29 cellular contexts compared by ENCODE assay signal in the genomic region with DNA sequence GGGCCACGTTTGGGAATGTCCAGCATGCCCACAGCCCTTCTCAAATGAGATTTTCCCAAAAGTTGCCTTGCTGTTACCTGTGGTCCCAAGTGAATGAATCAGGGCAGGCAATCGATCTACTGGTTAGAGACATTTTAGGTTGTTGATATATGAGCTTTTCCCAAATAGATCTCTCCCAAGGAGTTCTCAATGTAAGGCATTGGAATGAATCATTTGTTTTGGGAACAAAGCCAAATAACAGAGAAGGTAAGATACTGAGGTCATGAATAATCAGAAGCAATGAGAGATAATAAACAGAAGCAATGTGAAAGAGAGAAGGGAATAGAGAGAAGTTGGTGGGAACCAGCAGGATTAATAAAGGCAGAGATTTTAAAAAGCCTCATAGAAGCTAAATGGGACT.
DNase-seq lines count a peak whose midpoint lies in the region; ATAC-seq, FAIRE-seq and TF ChIP-seq lines count a peak whose summit lies in the region.
"Had no signal": no experiment of that assay in that cellular context is flagged by ENCODE, and none has a peak within 500 bp of the region (broad histone marks: within the 10 kb centered on the region; RNA-seq: fewer than 3 reads in every experiment).

No MANE protein-coding gene starts in this region.

- no peaks in the 10 kb centered on the region for H3F3A ChIP-seq in GM23338 (replicated peaks; ENCODE audit: low read depth)

- H3K4me1 Mint-ChIP-seq in GM23338, result no peaks in the 10 kb centered on the region; the same call in 2 of the 3 replicates
- H3K4me1 Mint-ChIP-seq: activated CD4-positive, alpha-beta T cell treated with anti-CD3 and anti-CD28 coated beads for 36 hours; activated naive CD8-positive, alpha-beta T cell treated with anti-CD3 and anti-CD28 coated beads for 36 hours; stimulated activated naive B cell treated with anti-CD40 and anti-IgM and Interleukin-4, amounts not matched to agents 10 μg/mL and 1 μg/mL and 100 μg/mL, for 72 hours had no signal

- H3K9me3 ChIP-seq in keratinocyte (ENCODE audit: control insufficient read depth, low read depth, low read length), result no peaks in the 10 kb centered on the region
- H3K9me3 ChIP-seq: body of pancreas, gastroesophageal sphincter, left lung, neutrophil, sigmoid colon, upper lobe of right lung had no signal

- no peaks in the 10 kb centered on the region for H3K4me1 ChIP-seq in GM23338 (ENCODE audit: insufficient read depth)
- peaks cover 21% of the 10 kb centered on the region for H3K4me1 ChIP-seq in keratinocyte (ENCODE audit: control insufficient read depth, extremely low read depth, insufficient read depth, low read length)
- H3K4me1 ChIP-seq: body of pancreas, gastroesophageal sphincter, left lung, upper lobe of right lung had no signal

- peaks cover 2% of the 10 kb centered on the region; the same call in 2 of the 3 replicates for H3K36me3 Mint-ChIP-seq in GM23338 (ENCODE audit: low read depth)
- H3K36me3 Mint-ChIP-seq: activated naive CD8-positive, alpha-beta T cell treated with anti-CD3 and anti-CD28 coated beads for 36 hours; stimulated activated naive B cell treated with anti-CD40 and anti-IgM and Interleukin-4, amounts not matched to agents 10 μg/mL and 1 μg/mL and 100 μg/mL, for 72 hours had no signal

- H3K27ac Mint-ChIP-seq in GM23338, result no peak overlapping the region
- H3K27ac Mint-ChIP-seq: activated CD4-positive, alpha-beta T cell treated with anti-CD3 and anti-CD28 coated beads for 36 hours; activated CD8-positive, alpha-beta T cell treated with anti-CD3 and anti-CD28 coated beads, Interleukin-2, amount 10 ng/mL, durations not matched to agents 7 days and 5 days; activated naive CD8-positive, alpha-beta T cell treated with anti-CD3 and anti-CD28 coated beads for 36 hours; progenitor cell of endocrine pancreas; stimulated activated naive B cell treated with anti-CD40 and anti-IgM and Interleukin-4, amounts not matched to agents 10 μg/mL and 1 μg/mL and 100 μg/mL, for 72 hours had no signal

- H2AFZ ChIP-seq in GM23338, result peak overlapping the region; percentile 61; the same call in 1 of the 2 replicates
- no peak overlapping the region for H2AFZ ChIP-seq in keratinocyte (ENCODE audit: control insufficient read depth, low read length)
- H2AFZ ChIP-seq: PC-9 had no signal

- H3K4me2 ChIP-seq in GM23338 (no peak overlapping the region), keratinocyte (ENCODE audit: control insufficient read depth, extremely low read depth, insufficient read depth, low read depth, low read length) (peak overlapping the region; percentile 11)
- H3K4me2 ChIP-seq: PC-9 had no signal

- TF ChIP-seq CTCF in GM23338 (conservative IDR thresholded peaks at IDR 0.05; ENCODE audit: low read depth in 2 of 2), result no peak
- no peak for TF ChIP-seq CTCF in keratinocyte (optimal IDR thresholded peaks at IDR 0.05 in 1 of 3, IDR thresholded peaks at IDR 0.05 in 1 of 3, conservative IDR thresholded peaks at IDR 0.05 in 1 of 3; ENCODE audit: extremely low read depth in 1 of 3, insufficient read depth in 2 of 3, low read length in 3 of 3)
- no peak for TF ChIP-seq CTCF in coronary artery (IDR thresholded peaks at IDR 0.05)

- peaks cover 5% of the 10 kb centered on the region for H3K9me2 ChIP-seq in GM23338 (ENCODE audit: insufficient read depth)

- DNase-seq in GM23338 (ENCODE audit: low spot score) (no peak), NCI-H226 (peak; percentile 90), dermis blood vessel endothelial cell (peak; percentile 55), keratinocyte (ENCODE audit: low read depth, low spot score) (peak; percentile 28), mucosa of gallbladder (ENCODE audit: low spot score) (no peak), GF-D8 (lab: John Stamatoyannopoulos, UW) (no peak), coronary artery (ENCODE audit: low spot score) (no peak)
- no peak for DNase-seq in stimulated activated CD4-positive, alpha-beta T cell treated with anti-CD3 and anti-CD28 coated beads, Interleukin-15, amount 100 ng/mL, for 24 hours
- DNase-seq: activated CD4-positive, alpha-beta T cell treated with anti-CD3 and anti-CD28 coated beads for 36 hours; activated CD8-positive, alpha-beta T cell treated with anti-CD3 and anti-CD28 coated beads, Interleukin-2, amount 10 ng/mL, durations not matched to agents 7 days and 5 days; activated effector memory CD4-positive, alpha-beta T cell treated with anti-CD3 and anti-CD28 coated beads, Interleukin-2, amount 50 U/mL, for 16 hours; activated naive CD8-positive, alpha-beta T cell treated with anti-CD3 and anti-CD28 coated beads for 36 hours; body of pancreas; C1 segment of cervical spinal cord; DMS79; hippocampal formation; left lung; NCI-H1436 treated with DMSO at 0.1 percent for 48 hours; NCI-H510A treated with DMSO at 0.1 percent for 48 hours; SHP77; sigmoid colon; stimulated activated naive B cell treated with anti-CD40 and anti-IgM and Interleukin-4, amounts not matched to agents 10 μg/mL and 1 μg/mL and 100 μg/mL, for 72 hours; upper lobe of right lung had no signal

- peaks cover 6% of the 10 kb centered on the region; the same call in 2 of the 3 replicates for H3K9me3 Mint-ChIP-seq in GM23338
- H3K9me3 Mint-ChIP-seq: activated naive CD8-positive, alpha-beta T cell treated with anti-CD3 and anti-CD28 coated beads for 36 hours; stimulated activated naive B cell treated with anti-CD40 and anti-IgM and Interleukin-4, amounts not matched to agents 10 μg/mL and 1 μg/mL and 100 μg/mL, for 72 hours had no signal

- ATAC-seq in GM23338, result no peak
- ATAC-seq: activated CD4-positive, alpha-beta T cell treated with anti-CD3 and anti-CD28 coated beads for 36 hours; activated CD8-positive, alpha-beta T cell treated with anti-CD3 and anti-CD28 coated beads, Interleukin-2, amount 10 ng/mL, durations not matched to agents 7 days and 5 days; body of pancreas; gastroesophageal sphincter; K562; left lung; stimulated activated naive B cell treated with anti-CD40 and anti-IgM and Interleukin-4, amounts not matched to agents 10 μg/mL and 1 μg/mL and 100 μg/mL, for 72 hours; upper lobe of right lung had no signal

- H3K36me3 ChIP-seq in GM23338 (ENCODE audit: insufficient read depth) (no peaks in the 10 kb centered on the region), keratinocyte (ENCODE audit: control insufficient read depth in 2 of 2, extremely low read depth in 1 of 2, insufficient read depth in 2 of 2, low read length in 2 of 2) (no peaks in the 10 kb centered on the region)
- H3K36me3 ChIP-seq: gastroesophageal sphincter, left lung, neutrophil, sigmoid colon, upper lobe of right lung had no signal

- no peak overlapping the region for H3K4me3 ChIP-seq in GM23338
- no peak overlapping the region for H3K4me3 ChIP-seq in keratinocyte (ENCODE audit: control insufficient read depth in 2 of 3, extremely low read depth in 1 of 3, insufficient read depth in 2 of 3, low read depth in 1 of 3, low read length in 3 of 3)
- H3K4me3 ChIP-seq in coronary artery, result no peak overlapping the region
- H3K4me3 ChIP-seq: body of pancreas, gastroesophageal sphincter, K562, left lung, PC-9, sigmoid colon, upper lobe of right lung had no signal

- H3K4me3 Mint-ChIP-seq in GM23338, result no peak overlapping the region
- H3K4me3 Mint-ChIP-seq: activated CD4-positive, alpha-beta T cell treated with anti-CD3 and anti-CD28 coated beads for 36 hours; activated CD8-positive, alpha-beta T cell treated with anti-CD3 and anti-CD28 coated beads, Interleukin-2, amount 10 ng/mL, durations not matched to agents 7 days and 5 days; activated naive CD8-positive, alpha-beta T cell treated with anti-CD3 and anti-CD28 coated beads for 36 hours; stimulated activated naive B cell treated with anti-CD40 and anti-IgM and Interleukin-4, amounts not matched to agents 10 μg/mL and 1 μg/mL and 100 μg/mL, for 72 hours had no signal

- no peak overlapping the region for H3K9ac ChIP-seq in keratinocyte (ENCODE audit: control insufficient read depth, extremely low read depth, insufficient read depth, low read length)

- H4K20me1 ChIP-seq in GM23338 (replicated peaks; ENCODE audit: insufficient read depth) (no peaks in the 10 kb centered on the region), keratinocyte (ENCODE audit: control insufficient read depth, extremely low read depth, insufficient read depth, low read length) (no peaks in the 10 kb centered on the region)

- no peaks in the 10 kb centered on the region for H3K79me2 ChIP-seq in GM23338 (replicated peaks; ENCODE audit: insufficient read depth)
- no peaks in the 10 kb centered on the region for H3K79me2 ChIP-seq in keratinocyte (ENCODE audit: control insufficient read depth, insufficient read depth, low read length)

- dilution Hi-C loops in keratinocyte (cut with MboI; ENCODE audit: extremely low pct_ligation_motif_present, low sequenced_read_pairs), result no loop called here

- H3K9me1 ChIP-seq in keratinocyte (ENCODE audit: control insufficient read depth, extremely low read depth, insufficient read depth, low read length), result no peaks in the 10 kb centered on the region

- H3K27ac ChIP-seq in GM23338 (ENCODE audit: low read depth) (no peak overlapping the region), keratinocyte (ENCODE audit: control insufficient read depth, insufficient read depth, low read length) (no peak overlapping the region), coronary artery (no peak overlapping the region)
- H3K27ac ChIP-seq: body of pancreas, gastroesophageal sphincter, left lung, neutrophil, PC-9, sigmoid colon, upper lobe of right lung had no signal

- FAIRE-seq in keratinocyte (lab: Jason Lieb, UNC), result peak; percentile 89
- FAIRE-seq: H1, K562 had no signal

- H3K27me3 ChIP-seq in GM23338 (ENCODE audit: insufficient read depth) (no peaks in the 10 kb centered on the region), keratinocyte (ENCODE audit: control insufficient read depth, extremely low read depth, insufficient read depth, low read length) (no peaks in the 10 kb centered on the region)
- H3K27me3 ChIP-seq: body of pancreas, gastroesophageal sphincter, left lung, neutrophil, sigmoid colon, upper lobe of right lung had no signal

- H3K27me3 Mint-ChIP-seq in GM23338 (ENCODE audit: insufficient read depth, low read depth, poor library complexity), result peaks cover 4% of the 10 kb centered on the region
- H3K27me3 Mint-ChIP-seq: progenitor cell of endocrine pancreas had no signal

Comparison
In these comparisons a context has a peak if more than half of its experiments do, and no peak if none do; other contexts are left out.
1. DNase-seq: peak in NCI-H226 (single experiment), dermis blood vessel endothelial cell (single experiment) and keratinocyte (single experiment); none in GM23338 (single experiment), stimulated activated CD4-positive, alpha-beta T cell treated with anti-CD3 and anti-CD28 coated beads, Interleukin-15, amount 100 ng/mL, for 24 hours (single experiment), mucosa of gallbladder (single experiment), GF-D8 (single experiment) and coronary artery (single experiment).